Comparison of ENCODE assay signal across 23 cellular contexts in genomic region chr19:525029-525428, GRCh38. TPM values are rescaled to one million over a fixed set of nuclear protein-coding genes. Genes with fewer than 3 reads are reported as not detected.
"Had no signal": no experiment of that assay in that cellular context is flagged by ENCODE, and none has a peak within 500 bp of the region (broad histone marks: within the 10 kb centered on the region; RNA-seq: fewer than 3 reads in every experiment).

No MANE protein-coding gene starts in this region.

- FAIRE-seq: frontal cortex, small intestine, TTC549 had no signal

- H3K9me3 ChIP-seq: mucosa of descending colon, right atrium auricular region, upper lobe of left lung had no signal

- H3K4me1 ChIP-seq: heart right ventricle, right atrium auricular region, upper lobe of left lung had no signal

- H3K27me3 ChIP-seq: cardiac muscle cell, right atrium auricular region, upper lobe of left lung had no signal

- H3K36me3 ChIP-seq: cardiac muscle cell, right atrium auricular region had no signal

- H3K4me3 ChIP-seq: cardiac muscle cell, mucosa of descending colon, right atrium auricular region, upper lobe of left lung had no signal

- DNase-seq: activated CD4-positive, alpha-beta T cell treated with anti-CD3 and anti-CD28 coated beads, Interleukin-2, amount 10 ng/mL, durations not matched to agents 24 days and 14 days; activated CD8-positive, alpha-beta memory T cell treated with anti-CD3 and anti-CD28 coated beads, Interleukin-2, amount 50 U/mL, for 4 hours; activated CD8-positive, alpha-beta T cell treated with anti-CD3 and anti-CD28 coated beads, Interleukin-2, amount 10 ng/mL, durations not matched to agents 7 days and 5 days; activated effector memory CD4-positive, alpha-beta T cell treated with anti-CD3 and anti-CD28 coated beads, Interleukin-2, amount 50 U/mL, for 16 hours; activated T-cell treated with anti-CD3 and anti-CD28 coated beads, Interleukin-2, amount 50 U/mL, for 48 hours; effector CD4-positive, alpha-beta T cell; left colon; mucosa of descending colon; naive thymus-derived CD4-positive, alpha-beta T cell; small intestine; stimulated activated CD4-positive, alpha-beta T cell treated with anti-CD3 and anti-CD28 coated beads, Interleukin-4, amount 100 ng/mL, for 4 hours; stimulated activated CD8-positive, alpha-beta memory T cell treated with anti-CD3 and anti-CD28 coated beads, Interleukin-4, amount 100 ng/mL, for 48 hours; stimulated activated naive CD8-positive, alpha-beta T cell treated with anti-CD3 and anti-CD28 coated beads, Interleukin-15, amount 100 ng/mL, for 72 hours had no signal

- H3K27ac ChIP-seq: cardiac muscle cell, heart right ventricle, right atrium auricular region, upper lobe of left lung had no signal

- ATAC-seq: activated CD8-positive, alpha-beta T cell treated with anti-CD3 and anti-CD28 coated beads, Interleukin-2, amount 10 ng/mL, durations not matched to agents 7 days and 5 days; left colon; mucosa of descending colon; naive thymus-derived CD4-positive, alpha-beta T cell; WTC11 had no signal

RNA-seq across cellular contexts. Expression of gene GZMM, which starts 18.8 kb away (rescaled TPM):
- total RNA-seq: cardiac muscle cell, lung microvascular endothelial cell, temporal lobe had no signal

RNA-seq across cellular contexts. Expression of gene MADCAM1, which starts 28.7 kb away (rescaled TPM):
- total RNA-seq: right atrium auricular region had no signal
- polyA plus RNA-seq: fibroblast of lung had no signal
